In the genomic region with DNA sequence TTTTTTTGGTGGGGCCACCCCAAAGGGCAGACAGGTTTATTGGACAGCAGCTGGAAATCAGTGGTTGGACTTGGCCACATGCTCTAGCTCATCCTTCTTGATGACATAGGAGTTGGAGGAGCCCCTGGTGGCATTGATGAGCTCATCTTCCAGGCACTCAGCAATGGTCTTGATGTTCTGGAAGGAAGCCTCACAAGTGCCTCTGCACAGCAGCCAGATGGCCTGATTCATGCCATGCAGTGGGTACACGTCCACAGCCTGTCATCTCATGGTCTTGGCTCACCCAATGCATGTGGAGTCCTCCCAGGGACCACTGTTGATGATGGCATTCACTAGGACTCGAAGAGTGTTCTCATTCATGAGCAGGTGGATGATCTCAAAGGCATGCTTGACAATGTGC, we compare ENCODE assay signal across 23 cellular contexts. TPM values are rescaled to one million over a fixed set of nuclear protein-coding genes. Genes with fewer than 3 reads are reported as not detected.
DNase-seq lines count a peak whose midpoint lies in the region; ATAC-seq, FAIRE-seq and TF ChIP-seq lines count a peak whose summit lies in the region.
"Had no signal": no experiment of that assay in that cellular context is flagged by ENCODE, and none has a peak within 500 bp of the region (broad histone marks: within the 10 kb centered on the region; RNA-seq: fewer than 3 reads in every experiment).

No MANE protein-coding gene starts in this region.

- H3K23me2 ChIP-seq in H1 (ENCODE audit: low read depth, low read length), result no peaks in the 10 kb centered on the region

- no peak overlapping the region for H3K18ac ChIP-seq in H1 (ENCODE audit: extremely low read depth, low read length)

- TF ChIP-seq EP300 in H1 (IDR thresholded peaks at IDR 0.05; ENCODE audit: borderline replicate concordance in 1 of 2, low read depth in 2 of 2, low read length in 2 of 2), result no peak

- H3K9me3 ChIP-seq in H1 (ENCODE audit: insufficient read depth in 2 of 2, low read depth in 1 of 2, low read length in 1 of 2), result no peaks in the 10 kb centered on the region
- H3K9me3 ChIP-seq: MG63 had no signal

- WGBS in H1 (ENCODE audit: extremely low coverage in 1 of 2, insufficient coverage in 1 of 2, insufficient read length in 1 of 2, insufficient replicate concordance in 2 of 2, low coverage in 1 of 2, low lambda C conversion rate in 2 of 2, missing lambda C conversion rate in 1 of 2), 2 experiments, result 82% methylated on average over 2 of the region's 2 CpGs; no CpG with 5 or more reads in 1 of the 2 experiments

- H3K4ac ChIP-seq in H1 (replicated peaks; ENCODE audit: insufficient read length, low read depth, low read length), result no peak overlapping the region

- no peak overlapping the region for H2BK20ac ChIP-seq in H1 (ENCODE audit: low read length)

- TF ChIP-seq RAD21 in H1 (IDR thresholded peaks at IDR 0.05 in 1 of 2, conservative IDR thresholded peaks at IDR 0.05 in 1 of 2; ENCODE audit: low read depth in 2 of 2, low read length in 2 of 2), result no peak

- no peak overlapping the region for H3K14ac ChIP-seq in H1 (ENCODE audit: insufficient read length)

- DNase-seq in AG10803 (ENCODE audit: low read depth) (peak; percentile 12), HT1080 (ENCODE audit: low read depth) (peak; percentile 47), H1 (ENCODE audit: low read depth in 1 of 2, low spot score in 2 of 2) (no peak), kidney tubule cell (ENCODE audit: low spot score) (peak; percentile 59), GM19238 (ENCODE audit: insufficient read length, low spot score) (no peak), NCI-H2081 (lab: John Stamatoyannopoulos, UW) (no peak)
- DNase-seq: AML-193; C1 segment of cervical spinal cord; CD8-positive, alpha-beta T cell; GF-D8; GOT3; Karpas-422; MG63; NCI-H1417; NCI-H1694 treated with DMSO at 0.1 percent for 48 hours; NCI-H526 treated with DMSO at 0.1 percent for 48 hours; SHP77 treated with DMSO at 0.1 percent for 48 hours; SW 1271 had no signal

- no peaks in the 10 kb centered on the region for H3K36me3 ChIP-seq in H1 (ENCODE audit: control insufficient read depth in 2 of 4, insufficient read depth in 4 of 4, low read length in 3 of 4)
- H3K36me3 ChIP-seq: MG63 had no signal

- H3K4me3 ChIP-seq in AG10803 (ENCODE audit: low read length) (no peak overlapping the region), H1 (ENCODE audit: extremely low read depth in 1 of 4, insufficient read depth in 2 of 4, low read depth in 3 of 4, low read length in 4 of 4) (no peak overlapping the region)
- H3K4me3 ChIP-seq: MG63, SK-N-MC had no signal

- TF ChIP-seq POLR2A in H1 (IDR thresholded peaks at IDR 0.05; ENCODE audit: control extremely low read depth in 1 of 2, low read depth in 2 of 2, low read length in 2 of 2), result no peak

- ATAC-seq in HG02870 (IDR thresholded peaks at IDR 0.05; ENCODE audit: unreplicated experiment) (no peak), GM19395 (IDR thresholded peaks at IDR 0.05; ENCODE audit: unreplicated experiment) (no peak)
- ATAC-seq: CD8-positive, alpha-beta T cell had no signal

- TF ChIP-seq CTCF in AG10803 (conservative IDR thresholded peaks at IDR 0.05; ENCODE audit: low read length) (no peak), H1 (IDR thresholded peaks at IDR 0.05; ENCODE audit: control extremely low read depth in 1 of 3, insufficient read depth in 1 of 3, low read depth in 1 of 3, low read length in 3 of 3) (no peak)

- no peak overlapping the region for H3K23ac ChIP-seq in H1 (ENCODE audit: insufficient read length)

- H3K4me1 ChIP-seq in H1 (replicated peaks in 1 of 4; ENCODE audit: control insufficient read depth in 3 of 4, insufficient read depth in 4 of 4, low read length in 3 of 4), result no peaks in the 10 kb centered on the region

- CTCF ChIA-PET in H1 (lab: Charles Lee; ENCODE audit: partially characterized antibody), result no interaction called here

- no peaks in the 10 kb centered on the region for H3K27me3 ChIP-seq in H1 (replicated peaks in 1 of 4; ENCODE audit: control insufficient read depth in 3 of 4, extremely low read depth in 1 of 4, insufficient read depth in 3 of 4, low read length in 3 of 4)
- H3K27me3 ChIP-seq: MG63 had no signal

- H2AK5ac ChIP-seq in H1 (ENCODE audit: low read depth, low read length), result 0 out of 2 replicates have a peak overlapping the region, but pooled peaks have one; percentile 4

- H4K8ac ChIP-seq in H1 (ENCODE audit: extremely low read depth, insufficient read depth, low read length), result no peak overlapping the region

- H2AFZ ChIP-seq in H1 (ENCODE audit: low read length), result no peak overlapping the region

- H2BK5ac ChIP-seq in H1 (ENCODE audit: low read depth, low read length), result no peak overlapping the region

- H4K5ac ChIP-seq in H1 (ENCODE audit: insufficient read length, low read depth, low read length), result no peak overlapping the region

- H3K27ac ChIP-seq in H1 (ENCODE audit: low read depth, low read length), result no peak overlapping the region
- H3K27ac ChIP-seq: 22Rv1, RWPE1, SK-N-MC had no signal

- H3K4me2 ChIP-seq in H1 (ENCODE audit: insufficient read depth in 1 of 2, low read depth in 2 of 2, low read length in 2 of 2), result no peak overlapping the region

- no peak overlapping the region for H4K91ac ChIP-seq in H1 (replicated peaks; ENCODE audit: insufficient read length, low read length)

- no peak overlapping the region for H2BK12ac ChIP-seq in H1 (ENCODE audit: low read depth, low read length)

- H3K56ac ChIP-seq in H1 (replicated peaks; ENCODE audit: insufficient read length, low read depth, low read length), result no peak overlapping the region

- no peak for FAIRE-seq in H1 (lab: Jason Lieb, UNC)

- no peak overlapping the region for H3K9ac ChIP-seq in H1 (replicated peaks in 1 of 4; ENCODE audit: extremely low read depth in 1 of 4, low read depth in 3 of 4, low read length in 3 of 4)

- H2BK15ac ChIP-seq in H1 (ENCODE audit: low read length), result no peak overlapping the region

- H3K79me1 ChIP-seq in H1 (ENCODE audit: low read depth, low read length), result no peaks in the 10 kb centered on the region

- no peak overlapping the region for H2BK120ac ChIP-seq in H1 (replicated peaks; ENCODE audit: low read depth, low read length)

- no peaks in the 10 kb centered on the region for H3K79me2 ChIP-seq in H1 (ENCODE audit: control insufficient read depth in 1 of 2, insufficient read depth in 2 of 2, low read length in 2 of 2)

- H4K20me1 ChIP-seq in H1 (replicated peaks in 1 of 2; ENCODE audit: control insufficient read depth in 1 of 2, insufficient read depth in 2 of 2, low read length in 2 of 2), result no peaks in the 10 kb centered on the region

- POLR2A ChIA-PET in H1 (lab: Charles Lee; ENCODE audit: partially characterized antibody), result interaction anchor here (1.3 kb wide), 1 partner anchor 16 kb away, joined by 5 read pairs; no protein-coding TSS in a partner anchor

TF ChIP-seq in H1, 55 proteins besides CTCF, POLR2A, EP300 and RAD21 (continues in another document):
- TF ChIP-seq TCF12 (IDR thresholded peaks at IDR 0.05; ENCODE audit: low read depth, low read length) (no peak), GABPA (IDR thresholded peaks at IDR 0.05; ENCODE audit: borderline replicate concordance, insufficient read depth, low read length) (no peak), ZNF274 (IDR thresholded peaks at IDR 0.05; ENCODE audit: borderline replicate concordance, extremely low read depth, low read length) (no peak), NRF1 (IDR thresholded peaks at IDR 0.05; ENCODE audit: low read depth, low read length) (no peak), BACH1 (IDR thresholded peaks at IDR 0.05; ENCODE audit: low read length) (no peak), SRF (IDR thresholded peaks at IDR 0.05; ENCODE audit: low read depth, low read length) (no peak), HDAC6 (IDR thresholded peaks at IDR 0.05; ENCODE audit: low read depth, low read length) (no peak), CTBP2 (IDR thresholded peaks at IDR 0.05; ENCODE audit: borderline replicate concordance, insufficient read depth, insufficient read length, low read length) (no peak)
- TF ChIP-seq, protein P1, sequence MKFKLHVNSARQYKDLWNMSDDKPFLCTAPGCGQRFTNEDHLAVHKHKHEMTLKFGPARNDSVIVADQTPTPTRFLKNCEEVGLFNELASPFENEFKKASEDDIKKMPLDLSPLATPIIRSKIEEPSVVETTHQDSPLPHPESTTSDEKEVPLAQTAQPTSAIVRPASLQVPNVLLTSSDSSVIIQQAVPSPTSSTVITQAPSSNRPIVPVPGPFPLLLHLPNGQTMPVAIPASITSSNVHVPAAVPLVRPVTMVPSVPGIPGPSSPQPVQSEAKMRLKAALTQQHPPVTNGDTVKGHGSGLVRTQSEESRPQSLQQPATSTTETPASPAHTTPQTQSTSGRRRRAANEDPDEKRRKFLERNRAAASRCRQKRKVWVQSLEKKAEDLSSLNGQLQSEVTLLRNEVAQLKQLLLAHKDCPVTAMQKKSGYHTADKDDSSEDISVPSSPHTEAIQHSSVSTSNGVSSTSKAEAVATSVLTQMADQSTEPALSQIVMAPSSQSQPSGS (IDR thresholded peaks at IDR 0.05; ENCODE audit: low read length), result no peak

RNA-seq across cellular contexts. Expression of gene RCL1, which starts 11.3 kb away (rescaled TPM):
- total RNA-seq in HT1080 (2014; rRNA removed; shearing (Covaris generic)), result 31.6 and 34.7 TPM in 2 replicates
- polyA plus RNA-seq in HT1080 (2015; cell fraction: cytosol; rRNA removed), result 34.6 and 44.2 TPM in 2 replicates
- 39.5 and 44.6 TPM in 2 replicates for polyA plus RNA-seq in HT1080 (2015; cell fraction: nucleus; rRNA removed)
- 29.5 and 29.7 TPM in 2 replicates for total RNA-seq in H1 (2021; fragmentation: NEBNext Ultra II Directional; extraction: Animal tissue kit (Norgen Biotek cat#: 25700))
- 21.0 and 24.0 TPM in 2 replicates for polyA plus RNA-seq in H1 (2011; rRNA removed)
- 15.3 TPM for polyA plus RNA-seq in H1 (2011; cell fraction: cytosol; rRNA removed)
- polyA plus RNA-seq in H1 (2011; cell fraction: nucleus; rRNA removed), result 45.5 TPM
- polyA plus RNA-seq in H1 (2012, experiment 1 of 2), result 19.5 to 21.1 TPM (median 20.6 TPM) in 4 replicates
- 11.4 TPM for polyA plus RNA-seq in H1 (2012, experiment 2 of 2)
- 24.0 TPM for polyA plus RNA-seq in H1 (2013, experiment 1 of 2)
- polyA plus RNA-seq in H1 (2013, experiment 2 of 2), result 25.5 TPM
- 36.2 and 40.4 TPM in 2 replicates for polyA minus RNA-seq in H1 (2011; rRNA and poly(A)+ RNA removed)
- polyA minus RNA-seq in H1 (2011; cell fraction: cytosol; rRNA and poly(A)+ RNA removed), result 14.8 TPM
- 61.1 TPM for polyA minus RNA-seq in H1 (2011; cell fraction: nucleus; rRNA and poly(A)+ RNA removed)

RNA-seq across cellular contexts. Expression of gene AK3, which starts 40.4 kb away (rescaled TPM):
- 55.9 and 88.8 TPM in 2 replicates for total RNA-seq in HT1080 (2014; rRNA removed; shearing (Covaris generic))
- 39.9 and 50.4 TPM in 2 replicates for polyA plus RNA-seq in HT1080 (2015; cell fraction: cytosol; rRNA removed)
- 24.0 and 24.3 TPM in 2 replicates for polyA plus RNA-seq in HT1080 (2015; cell fraction: nucleus; rRNA removed)
- 23.9 and 30.0 TPM in 2 replicates for total RNA-seq in H1 (2021; fragmentation: NEBNext Ultra II Directional; extraction: Animal tissue kit (Norgen Biotek cat#: 25700))
- polyA plus RNA-seq in H1 (2011; rRNA removed), result 7.8 and 8.9 TPM in 2 replicates
- 15.0 TPM for polyA plus RNA-seq in H1 (2011; cell fraction: cytosol; rRNA removed)
- polyA plus RNA-seq in H1 (2011; cell fraction: nucleus; rRNA removed), result 17.1 TPM
- polyA plus RNA-seq in H1 (2012, experiment 1 of 2), result 13.0 to 17.0 TPM (median 14.2 TPM) in 4 replicates
- polyA plus RNA-seq in H1 (2012, experiment 2 of 2), result 1.9 TPM
- 28.2 TPM for polyA plus RNA-seq in H1 (2013, experiment 1 of 2)
- 26.4 TPM for polyA plus RNA-seq in H1 (2013, experiment 2 of 2)
- 11.4 and 22.6 TPM in 2 replicates for polyA minus RNA-seq in H1 (2011; rRNA and poly(A)+ RNA removed)
- 31.0 TPM for polyA minus RNA-seq in H1 (2011; cell fraction: cytosol; rRNA and poly(A)+ RNA removed)
- 45.6 TPM for polyA minus RNA-seq in H1 (2011; cell fraction: nucleus; rRNA and poly(A)+ RNA removed)

Comparison
In these comparisons a context has a peak if more than half of its experiments do, and no peak if none do; other contexts are left out.
1. DNase-seq: peak in AG10803 (single experiment), HT1080 (single experiment) and kidney tubule cell (single experiment); none in H1 (0 of 2), GM19238 (single experiment) and NCI-H2081 (0 of 2).